In the genomic region with DNA sequence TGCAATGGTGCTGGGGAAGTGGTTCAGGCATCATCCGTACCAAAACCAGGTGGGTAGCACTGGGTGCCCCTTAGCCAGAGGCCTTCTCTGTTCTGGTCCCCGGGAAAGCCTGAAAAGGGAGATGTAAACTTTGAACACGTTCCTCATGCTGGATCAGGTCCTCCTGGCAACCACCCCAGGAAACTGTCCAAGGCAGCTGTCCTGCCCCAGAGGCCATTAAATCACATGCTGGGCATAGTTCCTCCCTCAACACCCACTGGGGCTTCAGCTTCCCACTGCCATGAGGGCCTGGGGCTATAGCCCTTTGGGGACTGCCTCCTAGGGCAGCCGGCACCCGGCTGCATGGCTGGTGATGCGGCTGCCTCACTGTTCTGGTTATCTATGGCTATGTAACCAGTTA, we compare ENCODE assay signal across 1 cellular context.
TF ChIP-seq lines count a peak whose summit lies in the region.

No MANE protein-coding gene starts in this region.

TF ChIP-seq in HepG2, 621 proteins besides CTCF, POLR2A, EP300 and RAD21 (continued from another document):
- TF ChIP-seq, protein P1, sequence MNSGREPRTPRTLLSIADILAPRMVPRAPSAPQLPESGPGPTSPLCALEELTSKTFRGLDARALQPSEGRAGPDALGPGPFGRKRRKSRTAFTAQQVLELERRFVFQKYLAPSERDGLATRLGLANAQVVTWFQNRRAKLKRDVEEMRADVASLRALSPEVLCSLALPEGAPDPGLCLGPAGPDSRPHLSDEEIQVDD (CRISPR knock-in tag; IDR thresholded peaks at IDR 0.05; ENCODE audit: borderline replicate concordance) = no peak
- TF ChIP-seq NR2F2 (IDR thresholded peaks at IDR 0.05; ENCODE audit: borderline replicate concordance, low read depth) (no peak), ZNF569 (CRISPR knock-in tag; IDR thresholded peaks at IDR 0.05; ENCODE audit: borderline replicate concordance) (no peak)
TF ChIP-seq in HepG2: peak in this region for 0.
